In genomic region chr17:59436900-59437299, GRCh38 we compare ENCODE assay signal across 19 cellular contexts.
DNase-seq lines count a peak whose midpoint lies in the region; ATAC-seq and TF ChIP-seq lines count a peak whose summit lies in the region.
"Had no signal": no experiment of that assay in that cellular context is flagged by ENCODE, and none has a peak within 500 bp of the region (broad histone marks: within the 10 kb centered on the region; RNA-seq: fewer than 3 reads in every experiment).

No MANE protein-coding gene starts in this region.

- H2AK9ac ChIP-seq in IMR-90 (replicated peaks; ENCODE audit: low read depth, low read length, poor library complexity), result no peak overlapping the region

- H2BK5ac ChIP-seq in IMR-90 (ENCODE audit: low read depth, low read length, poor library complexity, severe bottlenecking), result no peak overlapping the region

- no peak for TF ChIP-seq CTCF in IMR-90 (conservative IDR thresholded peaks at IDR 0.05; ENCODE audit: low read depth, low read length)

- ATAC-seq in IMR-90 (ENCODE audit: low read depth), result no peak
- ATAC-seq in right cardiac atrium, result peak; percentile 76 to 79
- ATAC-seq in GM21723 (IDR thresholded peaks at IDR 0.05; ENCODE audit: unreplicated experiment), result no peak
- ATAC-seq: activated naive CD8-positive, alpha-beta T cell treated with anti-CD3 and anti-CD28 coated beads, Interleukin-2, amount 50 U/mL, for 24 hours; natural killer cell treated with Interleukin-12 subunit alpha and Interleukin-12 subunit beta and Interleukin-15 and Interleukin-18, amount 100 ng/mL, for 72 hours had no signal

- H3K36me3 ChIP-seq in IMR-90 (ENCODE audit: control insufficient read depth, insufficient read depth, low read length) (no peaks in the 10 kb centered on the region), skeletal muscle tissue (ENCODE audit: control insufficient read depth in 3 of 3, insufficient read depth in 3 of 3, low read length in 3 of 3) (no peaks in the 10 kb centered on the region)
- H3K36me3 ChIP-seq: brain microvascular endothelial cell, colonic mucosa had no signal

- no peak overlapping the region for H3K23ac ChIP-seq in IMR-90 (ENCODE audit: low read depth, low read length)

- H3K27ac ChIP-seq in IMR-90 (ENCODE audit: insufficient read depth, low read length), result no peak overlapping the region
- peak overlapping the region; percentile 4 for H3K27ac ChIP-seq in caudate nucleus (ENCODE audit: low read depth, low read length)
- peak overlapping the region; percentile 75 for H3K27ac ChIP-seq in right cardiac atrium (ENCODE audit: low read length)
- peak overlapping the region; percentile 4 for H3K27ac ChIP-seq in skeletal muscle tissue (ENCODE audit: low read depth, low read length)
- H3K27ac ChIP-seq: brain microvascular endothelial cell, colonic mucosa, testis had no signal

- no peak overlapping the region for H3K4me2 ChIP-seq in IMR-90 (ENCODE audit: low read depth, low read length)

- H4K20me1 ChIP-seq in IMR-90 (ENCODE audit: insufficient read depth, low read length), result no peaks in the 10 kb centered on the region

- WGBS in IMR-90 (ENCODE audit: extremely low coverage in 2 of 2, insufficient read length in 1 of 2), 2 experiments, result no CpG with 5 or more reads among the region's 4 CpGs
- WGBS in right cardiac atrium, result 67% methylated on average over 4 of the region's 4 CpGs

- no peak for TF ChIP-seq RAD21 in IMR-90 (IDR thresholded peaks at IDR 0.05; ENCODE audit: low read length)

- no peak overlapping the region for H2BK20ac ChIP-seq in IMR-90 (ENCODE audit: low read depth, low read length)

- intact Hi-C loops in IMR-90 (cut with micrococcal nuclease) (no loop called here), right cardiac atrium (cut with DNase I) (loop anchor here in 2 of 4 donors (5.0 kb wide), 1 partner anchor 105 kb away; the partner anchor contains the start of gene YPEL2 (in 2 of the 2))

- no peaks in the 10 kb centered on the region; the same call in 1 of the 2 replicates for H3K27me3 ChIP-seq in IMR-90 (ENCODE audit: control insufficient read depth, insufficient read depth, low read length)
- H3K27me3 ChIP-seq in right cardiac atrium (ENCODE audit: control insufficient read depth, insufficient read depth), result no peaks in the 10 kb centered on the region
- no peaks in the 10 kb centered on the region for H3K27me3 ChIP-seq in skeletal muscle tissue (ENCODE audit: control insufficient read depth in 3 of 3, insufficient read depth in 3 of 3, low read length in 3 of 3)
- H3K27me3 ChIP-seq: brain microvascular endothelial cell, colonic mucosa, testis had no signal

- H2AK5ac ChIP-seq in IMR-90 (ENCODE audit: low read depth, low read length), result 0 out of 2 replicates have a peak overlapping the region, but pooled peaks have one; percentile 27

- no peak overlapping the region for H3K14ac ChIP-seq in IMR-90 (replicated peaks; ENCODE audit: low read depth, low read length)

- peaks cover 4% of the 10 kb centered on the region for H3K9me3 ChIP-seq in IMR-90 (ENCODE audit: control insufficient read depth, insufficient read depth, low read length)
- no peaks in the 10 kb centered on the region for H3K9me3 ChIP-seq in right cardiac atrium (ENCODE audit: control insufficient read depth, low read length)
- no peaks in the 10 kb centered on the region for H3K9me3 ChIP-seq in skeletal muscle tissue (ENCODE audit: control insufficient read depth in 3 of 3, low read length in 3 of 3)
- H3K9me3 ChIP-seq: colonic mucosa, testis had no signal

- dilution Hi-C loops in IMR-90 (cut with HindIII; ENCODE audit: low sequenced_read_pairs, unreplicated experiment), result no loop called here

- in situ Hi-C loops in IMR-90 (cut with MboI; ENCODE audit: low sequenced_read_pairs), result no loop called here

- no peak overlapping the region for H2BK15ac ChIP-seq in IMR-90 (ENCODE audit: low read depth, low read length)

- H2AFZ ChIP-seq in IMR-90 (replicated peaks; ENCODE audit: low read length, poor library complexity), result no peak overlapping the region

- CTCF ChIA-PET in IMR-90 (lab: Yijun Ruan, JAX), result no interaction called here

- H3K4me1 ChIP-seq in IMR-90 (ENCODE audit: control insufficient read depth, insufficient read depth, low read length) (peaks cover 8% of the 10 kb centered on the region), right cardiac atrium (ENCODE audit: control insufficient read depth, insufficient read depth, low read length) (peaks cover 2% of the 10 kb centered on the region), skeletal muscle tissue (ENCODE audit: control insufficient read depth in 3 of 3, insufficient read depth in 3 of 3, low read length in 3 of 3) (peaks cover 23 to 41% (median 26%) of the 10 kb centered on the region in 3 donors)
- H3K4me1 ChIP-seq: colonic mucosa had no signal

- H4K5ac ChIP-seq in IMR-90 (ENCODE audit: low read depth, low read length), result no peak overlapping the region

- H3K9me1 ChIP-seq in IMR-90 (ENCODE audit: insufficient read depth, low read length), result peaks cover 3% of the 10 kb centered on the region

- no peak overlapping the region for H3K4ac ChIP-seq in IMR-90 (ENCODE audit: low read depth, low read length)

- no peak overlapping the region for H4K91ac ChIP-seq in IMR-90 (ENCODE audit: insufficient read depth, low read depth, low read length)

- H3K56ac ChIP-seq in IMR-90 (ENCODE audit: extremely low read depth, insufficient read depth, low read length), result no peak overlapping the region

- H3K9ac ChIP-seq in IMR-90 (ENCODE audit: low read depth, low read length) (no peak overlapping the region), skeletal muscle tissue (ENCODE audit: low read depth in 1 of 3, low read length in 3 of 3) (peak overlapping the region in 2 of 3 donors; percentile 8 to 59)

- H4K8ac ChIP-seq in IMR-90 (ENCODE audit: low read depth in 2 of 2, low read length in 2 of 2), result no peak overlapping the region

- H3K18ac ChIP-seq in IMR-90 (ENCODE audit: low read depth, low read length), result no peak overlapping the region

- no peak overlapping the region for H3K4me3 ChIP-seq in IMR-90 (ENCODE audit: insufficient read depth, low read depth, low read length)
- H3K4me3 ChIP-seq in right cardiac atrium (ENCODE audit: low read length), result no peak overlapping the region
- peak overlapping the region in 1 of 3 donors; percentile 28 for H3K4me3 ChIP-seq in skeletal muscle tissue (ENCODE audit: low read length in 3 of 3)
- H3K4me3 ChIP-seq: colonic mucosa, testis had no signal

- no TSS peak for BruUV-seq in IMR-90 (replicated peaks; lab: Mats Ljungman, UMichigan)

- POLR2A ChIA-PET in IMR-90 (lab: Charles Lee; ENCODE audit: unreplicated experiment), result interaction anchor here (0.5 kb wide), 1 partner anchor 11 kb away, joined by 3 read pairs; no protein-coding TSS in a partner anchor

- H3K79me1 ChIP-seq in IMR-90 (ENCODE audit: low read depth in 1 of 2, low read length in 2 of 2), result no peaks in the 10 kb centered on the region

- no peak for DNase-seq in IMR-90
- peak in 6 of 61 donors; percentile 6 to 17 (median 11) for DNase-seq in caudate nucleus (lab: John Stamatoyannopoulos, UW)
- DNase-seq in right cardiac atrium, result peak; percentile 48 to 77 (median 75)
- DNase-seq in activated naive CD4-positive, alpha-beta T cell treated with Interleukin-2 at 50 U/mL for 16 hours, result no peak
- DNase-seq in NK-92 (lab: John Stamatoyannopoulos, UW; ENCODE audit: unreplicated experiment), result no peak
- DNase-seq: activated CD4-positive, CD25-positive, alpha-beta regulatory T cell treated with anti-CD3 and anti-CD28 coated beads, Interleukin-2, amount 50 U/mL, for 72 hours; activated naive CD8-positive, alpha-beta T cell treated with anti-CD3 and anti-CD28 coated beads, Interleukin-2, amount 50 U/mL, for 24 hours; brain microvascular endothelial cell; colonic mucosa; DND-41; endodermal cell; HFFc6; Karpas-422; midbrain; NCI-H1694 treated with DMSO at 0.1 percent for 48 hours; testis had no signal

- H2BK120ac ChIP-seq in IMR-90 (ENCODE audit: low read depth, low read length), result no peak overlapping the region

- TF ChIP-seq POLR2A in IMR-90 (IDR thresholded peaks at IDR 0.05; ENCODE audit: low read depth, low read length), result no peak

TF ChIP-seq in IMR-90, 13 proteins besides CTCF, POLR2A, EP300 and RAD21:
- TF ChIP-seq, protein P1, sequence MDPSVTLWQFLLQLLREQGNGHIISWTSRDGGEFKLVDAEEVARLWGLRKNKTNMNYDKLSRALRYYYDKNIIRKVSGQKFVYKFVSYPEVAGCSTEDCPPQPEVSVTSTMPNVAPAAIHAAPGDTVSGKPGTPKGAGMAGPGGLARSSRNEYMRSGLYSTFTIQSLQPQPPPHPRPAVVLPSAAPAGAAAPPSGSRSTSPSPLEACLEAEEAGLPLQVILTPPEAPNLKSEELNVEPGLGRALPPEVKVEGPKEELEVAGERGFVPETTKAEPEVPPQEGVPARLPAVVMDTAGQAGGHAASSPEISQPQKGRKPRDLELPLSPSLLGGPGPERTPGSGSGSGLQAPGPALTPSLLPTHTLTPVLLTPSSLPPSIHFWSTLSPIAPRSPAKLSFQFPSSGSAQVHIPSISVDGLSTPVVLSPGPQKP (IDR thresholded peaks at IDR 0.05; ENCODE audit: borderline replicate concordance, low read depth, low read length), result no peak
- TF ChIP-seq FOS (IDR thresholded peaks at IDR 0.05; ENCODE audit: low read depth, low read length) (no peak), CHD1 (IDR thresholded peaks at IDR 0.05; ENCODE audit: low read depth, low read length) (no peak), MAZ (IDR thresholded peaks at IDR 0.05; ENCODE audit: borderline replicate concordance, low read depth, low read length) (no peak), CEBPB (IDR thresholded peaks at IDR 0.05; ENCODE audit: low read depth, low read length) (no peak), BHLHE40 (IDR thresholded peaks at IDR 0.05; ENCODE audit: low read depth, low read length) (no peak), MAFK (IDR thresholded peaks at IDR 0.05; ENCODE audit: low read depth, low read length) (no peak), NFE2L2 (IDR thresholded peaks at IDR 0.05; ENCODE audit: low read depth, low read length) (no peak), RCOR1 (IDR thresholded peaks at IDR 0.05; ENCODE audit: insufficient replicate concordance, low read length) (no peak), RFX5 (IDR thresholded peaks at IDR 0.05; ENCODE audit: low read depth, low read length) (no peak), SMC3 (IDR thresholded peaks at IDR 0.05; ENCODE audit: low read depth, low read length) (no peak), MXI1 (IDR thresholded peaks at IDR 0.05; ENCODE audit: borderline replicate concordance, low read depth, low read length) (no peak), USF2 (IDR thresholded peaks at IDR 0.05; ENCODE audit: low read depth, low read length) (no peak)
TF ChIP-seq in IMR-90: peak in this region for 0.

Comparison
In these comparisons a context has a peak if more than half of its experiments do, and no peak if none do; other contexts are left out.
1. ATAC-seq: peak in right cardiac atrium (2 of 2); none in IMR-90 (single experiment) and GM21723 (single experiment).
2. DNase-seq: peak in right cardiac atrium (3 of 3); none in IMR-90 (single experiment), activated naive CD4-positive, alpha-beta T cell treated with Interleukin-2 at 50 U/mL for 16 hours (single experiment) and NK-92 (single experiment).